1 cellular context compared by ENCODE assay signal in the genomic region with DNA sequence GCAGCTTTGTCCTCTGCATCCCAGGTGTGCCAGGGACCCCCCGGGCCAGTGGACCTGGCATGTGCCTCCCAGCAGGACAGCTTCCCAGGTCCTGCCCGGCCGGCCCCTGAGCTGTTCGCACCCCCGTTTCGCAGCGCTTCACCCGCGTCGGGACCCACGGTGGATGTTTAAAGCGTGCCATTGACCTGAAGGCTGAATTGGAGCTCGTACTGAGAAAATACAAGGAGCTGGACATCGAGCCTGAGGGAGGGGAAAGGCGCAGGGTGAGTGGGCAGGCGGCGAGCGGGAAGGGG.
TF ChIP-seq lines count a peak whose summit lies in the region.

No MANE protein-coding gene starts in this region.

TF ChIP-seq in K562, 482 proteins besides CTCF, POLR2A, EP300 and RAD21:
- TF ChIP-seq RBFOX2 (IDR thresholded peaks at IDR 0.05; ENCODE audit: low read depth, low read length), result 0 out of 2 replicates have a peak, but pooled peaks have one; percentile 1
- no peak for TF ChIP-seq DACH1 (IDR thresholded peaks at IDR 0.05; ENCODE audit: partially characterized antibody)
